Comparison of ENCODE assay signal across 1 cellular context in genomic region chr13:30871713-30872029, GRCh38.
TF ChIP-seq lines count a peak whose summit lies in the region.

No MANE protein-coding gene starts in this region.

TF ChIP-seq in GM23338, 12 proteins besides CTCF, POLR2A, EP300 and RAD21 (continued from another document):
- TF ChIP-seq ZNF114 (CRISPR knock-in tag; IDR thresholded peaks at IDR 0.05) (no peak), ZNF462 (CRISPR knock-in tag; IDR thresholded peaks at IDR 0.05) (no peak), REST (IDR thresholded peaks at IDR 0.05; ENCODE audit: unreplicated experiment) (no peak), EZH2 (IDR thresholded peaks at IDR 0.05; ENCODE audit: low read depth, unreplicated experiment) (no peak), NANOG (IDR thresholded peaks at IDR 0.05; ENCODE audit: borderline replicate concordance) (no peak)
- TF ChIP-seq, protein P1, sequence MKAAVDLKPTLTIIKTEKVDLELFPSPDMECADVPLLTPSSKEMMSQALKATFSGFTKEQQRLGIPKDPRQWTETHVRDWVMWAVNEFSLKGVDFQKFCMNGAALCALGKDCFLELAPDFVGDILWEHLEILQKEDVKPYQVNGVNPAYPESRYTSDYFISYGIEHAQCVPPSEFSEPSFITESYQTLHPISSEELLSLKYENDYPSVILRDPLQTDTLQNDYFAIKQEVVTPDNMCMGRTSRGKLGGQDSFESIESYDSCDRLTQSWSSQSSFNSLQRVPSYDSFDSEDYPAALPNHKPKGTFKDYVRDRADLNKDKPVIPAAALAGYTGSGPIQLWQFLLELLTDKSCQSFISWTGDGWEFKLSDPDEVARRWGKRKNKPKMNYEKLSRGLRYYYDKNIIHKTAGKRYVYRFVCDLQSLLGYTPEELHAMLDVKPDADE (IDR thresholded peaks at IDR 0.05) = no peak
TF ChIP-seq in GM23338: peak in this region for 0.
